26 cellular contexts compared by ENCODE assay signal in the genomic region with DNA sequence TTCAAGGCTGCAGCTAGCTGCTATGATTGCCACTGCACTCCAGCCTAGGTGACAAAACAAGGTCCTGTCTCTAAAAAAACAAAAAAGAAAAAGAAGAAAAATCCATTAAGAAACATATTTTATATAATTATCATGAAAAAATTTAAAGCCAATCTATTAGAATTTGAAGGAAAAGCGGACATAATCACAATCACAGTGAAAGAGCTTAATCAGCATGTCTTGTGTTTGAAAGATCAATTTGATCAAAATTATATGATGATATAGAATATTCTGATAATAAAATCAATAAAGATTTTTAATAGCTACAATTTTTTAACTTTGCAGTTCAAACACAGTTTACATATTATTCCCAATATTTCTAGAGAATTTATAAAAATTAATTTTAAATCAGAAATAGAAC.
"Had no signal": no experiment of that assay in that cellular context is flagged by ENCODE, and none has a peak within 500 bp of the region (broad histone marks: within the 10 kb centered on the region; RNA-seq: fewer than 3 reads in every experiment).

No MANE protein-coding gene starts in this region.

- H3K4me1 ChIP-seq: left ventricle myocardium inferior, pancreas, prostate gland, sigmoid colon, suprapubic skin, tibial artery, upper lobe of right lung had no signal

- H3K4me3 ChIP-seq: left ventricle myocardium inferior, lung, mucosa of descending colon, pancreas, prostate gland, sigmoid colon, smooth muscle cell, suprapubic skin, thoracic aorta, tibial artery, upper lobe of right lung had no signal

- H3K27me3 ChIP-seq: sigmoid colon, suprapubic skin, tibial artery, upper lobe of right lung had no signal

- H3K4me2 ChIP-seq: smooth muscle cell had no signal

- ATAC-seq: mucosa of descending colon; naive thymus-derived CD4-positive, alpha-beta T cell; natural killer cell treated with Interleukin-12 subunit alpha and Interleukin-12 subunit beta and Interleukin-15 and Interleukin-18, amount 100 ng/mL, for 72 hours; pancreas; right cardiac atrium; stimulated activated naive B cell treated with anti-CD40 and anti-IgM and Interleukin-4, amounts not matched to agents 10 μg/mL and 1 μg/mL and 100 μg/mL, for 72 hours; upper lobe of right lung had no signal

- DNase-seq: hippocampal formation; left ventricle myocardium inferior; midbrain; mucosa of descending colon; naive thymus-derived CD4-positive, alpha-beta T cell; nucleus accumbens; pancreas; posterior cingulate gyrus; retina; right cardiac atrium; sigmoid colon; stimulated activated CD4-positive, alpha-beta T cell treated with anti-CD3 and anti-CD28 coated beads, Interleukin-1b, Interleukin-23, amount 100 ng/mL, for 48 hours; stimulated activated CD4-positive, alpha-beta T cell treated with anti-CD3 and anti-CD28 coated beads, Interleukin-2, amount 100 ng/mL, for 48 hours; stimulated activated CD4-positive, alpha-beta T cell treated with anti-CD3 and anti-CD28 coated beads, Interleukin-4, amount 100 ng/mL, for 4 hours; stimulated activated CD8-positive, alpha-beta memory T cell treated with anti-CD3 and anti-CD28 coated beads, Interleukin-4, amount 100 ng/mL, for 48 hours; stimulated activated naive B cell treated with anti-CD40 and anti-IgM and Interleukin-4, amounts not matched to agents 10 μg/mL and 1 μg/mL and 100 μg/mL, for 72 hours; tibial artery; trophoblast cell; upper lobe of right lung had no signal

- H3K9me3 ChIP-seq: left ventricle myocardium inferior, mucosa of descending colon, pancreas, prostate gland, sigmoid colon, suprapubic skin, thoracic aorta, tibial artery, upper lobe of right lung had no signal

- FAIRE-seq: pancreas, urothelium cell line had no signal

- H3K27ac ChIP-seq: left ventricle myocardium inferior, pancreas, prostate gland, sigmoid colon, suprapubic skin, thoracic aorta, tibial artery, upper lobe of right lung had no signal

- H3K36me3 ChIP-seq: left ventricle myocardium inferior, pancreas, prostate gland, sigmoid colon, suprapubic skin, thoracic aorta, tibial artery, upper lobe of right lung had no signal
